1 cellular context compared by ENCODE assay signal in the genomic region with DNA sequence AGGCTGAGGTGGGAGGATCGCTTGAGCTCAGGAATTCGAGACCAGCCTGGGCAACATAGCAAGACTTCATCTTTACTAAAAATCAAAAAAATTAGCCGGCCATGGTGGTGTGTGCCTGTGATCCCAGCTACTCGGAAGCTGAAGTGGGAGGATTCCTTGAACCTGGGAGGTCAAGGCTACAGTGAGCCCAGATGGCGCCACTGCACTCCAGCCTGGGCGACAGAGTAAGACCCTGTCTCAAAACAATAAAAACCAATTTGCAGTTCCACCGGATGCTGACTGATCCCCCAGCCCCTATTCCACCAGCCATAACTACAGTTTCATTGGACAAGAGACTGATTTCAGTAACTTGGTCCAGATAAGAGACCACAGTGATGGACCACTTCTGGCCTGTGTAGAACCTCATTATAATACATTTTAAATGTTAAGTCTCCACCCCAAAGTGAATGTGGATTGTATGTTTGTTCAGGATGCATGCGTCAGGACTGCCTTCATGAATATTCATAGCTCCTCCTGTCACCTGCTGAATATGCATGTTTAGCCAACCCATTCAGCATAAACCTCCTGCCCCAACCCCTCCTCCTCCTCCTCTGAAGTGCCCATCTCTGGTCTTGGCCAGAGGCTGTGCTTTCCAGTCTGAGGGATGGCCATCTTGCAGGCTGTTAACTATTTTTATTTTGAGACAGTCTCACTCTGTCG.
TF ChIP-seq lines count a peak whose summit lies in the region.

No MANE protein-coding gene starts in this region.

TF ChIP-seq in GM23338, 12 proteins besides CTCF, POLR2A, EP300 and RAD21 (continued from another document):
- TF ChIP-seq, protein P1, sequence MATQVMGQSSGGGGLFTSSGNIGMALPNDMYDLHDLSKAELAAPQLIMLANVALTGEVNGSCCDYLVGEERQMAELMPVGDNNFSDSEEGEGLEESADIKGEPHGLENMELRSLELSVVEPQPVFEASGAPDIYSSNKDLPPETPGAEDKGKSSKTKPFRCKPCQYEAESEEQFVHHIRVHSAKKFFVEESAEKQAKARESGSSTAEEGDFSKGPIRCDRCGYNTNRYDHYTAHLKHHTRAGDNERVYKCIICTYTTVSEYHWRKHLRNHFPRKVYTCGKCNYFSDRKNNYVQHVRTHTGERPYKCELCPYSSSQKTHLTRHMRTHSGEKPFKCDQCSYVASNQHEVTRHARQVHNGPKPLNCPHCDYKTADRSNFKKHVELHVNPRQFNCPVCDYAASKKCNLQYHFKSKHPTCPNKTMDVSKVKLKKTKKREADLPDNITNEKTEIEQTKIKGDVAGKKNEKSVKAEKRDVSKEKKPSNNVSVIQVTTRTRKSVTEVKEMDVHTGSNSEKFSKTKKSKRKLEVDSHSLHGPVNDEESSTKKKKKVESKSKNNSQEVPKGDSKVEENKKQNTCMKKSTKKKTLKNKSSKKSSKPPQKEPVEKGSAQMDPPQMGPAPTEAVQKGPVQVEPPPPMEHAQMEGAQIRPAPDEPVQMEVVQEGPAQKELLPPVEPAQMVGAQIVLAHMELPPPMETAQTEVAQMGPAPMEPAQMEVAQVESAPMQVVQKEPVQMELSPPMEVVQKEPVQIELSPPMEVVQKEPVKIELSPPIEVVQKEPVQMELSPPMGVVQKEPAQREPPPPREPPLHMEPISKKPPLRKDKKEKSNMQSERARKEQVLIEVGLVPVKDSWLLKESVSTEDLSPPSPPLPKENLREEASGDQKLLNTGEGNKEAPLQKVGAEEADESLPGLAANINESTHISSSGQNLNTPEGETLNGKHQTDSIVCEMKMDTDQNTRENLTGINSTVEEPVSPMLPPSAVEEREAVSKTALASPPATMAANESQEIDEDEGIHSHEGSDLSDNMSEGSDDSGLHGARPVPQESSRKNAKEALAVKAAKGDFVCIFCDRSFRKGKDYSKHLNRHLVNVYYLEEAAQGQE (IDR thresholded peaks at IDR 0.05; ENCODE audit: unreplicated experiment), result no peak
- TF ChIP-seq ZNF114 (CRISPR knock-in tag; IDR thresholded peaks at IDR 0.05), result no peak
- TF ChIP-seq JUNB (IDR thresholded peaks at IDR 0.05; ENCODE audit: unreplicated experiment), result no peak
- TF ChIP-seq POLR2AphosphoS5 (IDR thresholded peaks at IDR 0.05; ENCODE audit: low read depth), result no peak
- no peak for TF ChIP-seq NANOG (IDR thresholded peaks at IDR 0.05; ENCODE audit: borderline replicate concordance)
- no peak for TF ChIP-seq STAT1 (IDR thresholded peaks at IDR 0.05; ENCODE audit: unreplicated experiment)
- no peak for TF ChIP-seq EZH2 (IDR thresholded peaks at IDR 0.05; ENCODE audit: low read depth, unreplicated experiment)
- no peak for TF ChIP-seq CREB1 (CRISPR knock-in tag; IDR thresholded peaks at IDR 0.05; ENCODE audit: low read depth)
- TF ChIP-seq, protein P2, sequence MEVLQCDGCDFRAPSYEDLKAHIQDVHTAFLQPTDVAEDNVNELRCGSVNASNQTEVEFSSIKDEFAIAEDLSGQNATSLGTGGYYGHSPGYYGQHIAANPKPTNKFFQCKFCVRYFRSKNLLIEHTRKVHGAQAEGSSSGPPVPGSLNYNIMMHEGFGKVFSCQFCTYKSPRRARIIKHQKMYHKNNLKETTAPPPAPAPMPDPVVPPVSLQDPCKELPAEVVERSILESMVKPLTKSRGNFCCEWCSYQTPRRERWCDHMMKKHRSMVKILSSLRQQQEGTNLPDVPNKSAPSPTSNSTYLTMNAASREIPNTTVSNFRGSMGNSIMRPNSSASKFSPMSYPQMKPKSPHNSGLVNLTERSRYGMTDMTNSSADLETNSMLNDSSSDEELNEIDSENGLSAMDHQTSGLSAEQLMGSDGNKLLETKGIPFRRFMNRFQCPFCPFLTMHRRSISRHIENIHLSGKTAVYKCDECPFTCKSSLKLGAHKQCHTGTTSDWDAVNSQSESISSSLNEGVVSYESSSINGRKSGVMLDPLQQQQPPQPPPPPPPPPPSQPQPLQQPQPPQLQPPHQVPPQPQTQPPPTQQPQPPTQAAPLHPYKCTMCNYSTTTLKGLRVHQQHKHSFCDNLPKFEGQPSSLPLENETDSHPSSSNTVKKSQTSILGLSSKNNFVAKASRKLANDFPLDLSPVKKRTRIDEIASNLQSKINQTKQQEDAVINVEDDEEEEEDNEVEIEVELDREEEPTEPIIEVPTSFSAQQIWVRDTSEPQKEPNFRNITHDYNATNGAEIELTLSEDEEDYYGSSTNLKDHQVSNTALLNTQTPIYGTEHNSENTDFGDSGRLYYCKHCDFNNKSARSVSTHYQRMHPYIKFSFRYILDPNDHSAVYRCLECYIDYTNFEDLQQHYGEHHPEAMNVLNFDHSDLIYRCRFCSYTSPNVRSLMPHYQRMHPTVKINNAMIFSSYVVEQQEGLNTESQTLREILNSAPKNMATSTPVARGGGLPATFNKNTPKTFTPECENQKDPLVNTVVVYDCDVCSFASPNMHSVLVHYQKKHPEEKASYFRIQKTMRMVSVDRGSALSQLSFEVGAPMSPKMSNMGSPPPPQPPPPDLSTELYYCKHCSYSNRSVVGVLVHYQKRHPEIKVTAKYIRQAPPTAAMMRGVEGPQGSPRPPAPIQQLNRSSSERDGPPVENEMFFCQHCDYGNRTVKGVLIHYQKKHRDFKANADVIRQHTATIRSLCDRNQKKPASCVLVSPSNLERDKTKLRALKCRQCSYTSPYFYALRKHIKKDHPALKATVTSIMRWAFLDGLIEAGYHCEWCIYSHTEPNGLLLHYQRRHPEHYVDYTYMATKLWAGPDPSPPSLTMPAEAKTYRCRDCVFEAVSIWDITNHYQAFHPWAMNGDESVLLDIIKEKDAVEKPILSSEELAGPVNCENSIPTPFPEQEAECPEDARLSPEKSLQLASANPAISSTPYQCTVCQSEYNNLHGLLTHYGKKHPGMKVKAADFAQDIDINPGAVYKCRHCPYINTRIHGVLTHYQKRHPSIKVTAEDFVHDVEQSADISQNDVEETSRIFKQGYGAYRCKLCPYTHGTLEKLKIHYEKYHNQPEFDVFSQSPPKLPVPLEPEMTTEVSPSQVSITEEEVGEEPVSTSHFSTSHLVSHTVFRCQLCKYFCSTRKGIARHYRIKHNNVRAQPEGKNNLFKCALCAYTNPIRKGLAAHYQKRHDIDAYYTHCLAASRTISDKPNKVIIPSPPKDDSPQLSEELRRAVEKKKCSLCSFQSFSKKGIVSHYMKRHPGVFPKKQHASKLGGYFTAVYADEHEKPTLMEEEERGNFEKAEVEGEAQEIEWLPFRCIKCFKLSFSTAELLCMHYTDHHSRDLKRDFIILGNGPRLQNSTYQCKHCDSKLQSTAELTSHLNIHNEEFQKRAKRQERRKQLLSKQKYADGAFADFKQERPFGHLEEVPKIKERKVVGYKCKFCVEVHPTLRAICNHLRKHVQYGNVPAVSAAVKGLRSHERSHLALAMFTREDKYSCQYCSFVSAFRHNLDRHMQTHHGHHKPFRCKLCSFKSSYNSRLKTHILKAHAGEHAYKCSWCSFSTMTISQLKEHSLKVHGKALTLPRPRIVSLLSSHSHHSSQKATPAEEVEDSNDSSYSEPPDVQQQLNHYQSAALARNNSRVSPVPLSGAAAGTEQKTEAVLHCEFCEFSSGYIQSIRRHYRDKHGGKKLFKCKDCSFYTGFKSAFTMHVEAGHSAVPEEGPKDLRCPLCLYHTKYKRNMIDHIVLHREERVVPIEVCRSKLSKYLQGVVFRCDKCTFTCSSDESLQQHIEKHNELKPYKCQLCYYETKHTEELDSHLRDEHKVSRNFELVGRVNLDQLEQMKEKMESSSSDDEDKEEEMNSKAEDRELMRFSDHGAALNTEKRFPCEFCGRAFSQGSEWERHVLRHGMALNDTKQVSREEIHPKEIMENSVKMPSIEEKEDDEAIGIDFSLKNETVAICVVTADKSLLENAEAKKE (CRISPR knock-in tag; IDR thresholded peaks at IDR 0.05), result no peak
- TF ChIP-seq EZH2phosphoT487 (IDR thresholded peaks at IDR 0.05; ENCODE audit: unreplicated experiment), result no peak
